In genomic region chr20:63864978-63865640, GRCh38 we compare ENCODE assay signal across 1 cellular context.
TF ChIP-seq lines count a peak whose summit lies in the region.

Gene TPD52L2, plus strand, starts transcription at chr20:63865270. Its CDS starts 96 bp downstream, at chr20:63865366.

TF ChIP-seq in GM12878, 131 proteins besides CTCF, POLR2A, EP300 and RAD21 (continued from another document and continues in another):
- TF ChIP-seq E4F1 (IDR thresholded peaks at IDR 0.05; ENCODE audit: borderline replicate concordance, partially characterized antibody), result peak; percentile 71
- 0 out of 4 replicates have a peak, but pooled peaks of 1 of the 2 experiments have one; percentile 62 for TF ChIP-seq SRF (IDR thresholded peaks at IDR 0.05; ENCODE audit: low read depth in 2 of 2, low read length in 2 of 2)
- no peak; the same call in 1 of the 2 replicates for TF ChIP-seq SMARCA5 (IDR thresholded peaks at IDR 0.05)
- TF ChIP-seq RELA (IDR thresholded peaks at IDR 0.05; ENCODE audit: borderline replicate concordance, partially characterized antibody), result no peak
- no peak for TF ChIP-seq JUNB (IDR thresholded peaks at IDR 0.05)
- TF ChIP-seq ZNF592 (IDR thresholded peaks at IDR 0.05), result no peak
- TF ChIP-seq IKZF1 (conservative IDR thresholded peaks at IDR 0.05), result peak; percentile 82
- TF ChIP-seq HCFC1 (IDR thresholded peaks at IDR 0.05; ENCODE audit: low read length), result peak; percentile 74
- no peak for TF ChIP-seq MLLT1 (IDR thresholded peaks at IDR 0.05)
- TF ChIP-seq PBX3 (IDR thresholded peaks at IDR 0.05; ENCODE audit: insufficient replicate concordance, low read depth, low read length), result peak; percentile 4
- TF ChIP-seq BRCA1 (IDR thresholded peaks at IDR 0.05; ENCODE audit: low read depth, low read length), result no peak; the same call in 1 of the 2 replicates
- peak; percentile 19; the same call in 1 of the 2 replicates for TF ChIP-seq RB1 (IDR thresholded peaks at IDR 0.05; ENCODE audit: borderline replicate concordance)
- peak; percentile 75; the same call in 1 of the 2 replicates for TF ChIP-seq IRF3 (IDR thresholded peaks at IDR 0.05)
- TF ChIP-seq CHD4 (IDR thresholded peaks at IDR 0.05), result no peak
- peak; percentile 83; the same call in 1 of the 2 replicates for TF ChIP-seq E2F4 (IDR thresholded peaks at IDR 0.05; ENCODE audit: low read depth, low read length)
- TF ChIP-seq ZBED1 (IDR thresholded peaks at IDR 0.05; ENCODE audit: borderline replicate concordance), result no peak
- TF ChIP-seq FOXK2 (IDR thresholded peaks at IDR 0.05), result peak; percentile 76
- 0 out of 3 replicates have a peak, but pooled peaks of 1 of the 2 experiments have one; percentile 36 for TF ChIP-seq EGR1 (IDR thresholded peaks at IDR 0.05; ENCODE audit: borderline replicate concordance in 1 of 2, low read depth in 2 of 2, low read length in 2 of 2)
- no peak for TF ChIP-seq ZBTB4 (CRISPR knock-in tag; IDR thresholded peaks at IDR 0.05)
- no peak for TF ChIP-seq ZNF622 (IDR thresholded peaks at IDR 0.05)
- no peak for TF ChIP-seq ETV6 (conservative IDR thresholded peaks at IDR 0.05 in 1 of 2, IDR thresholded peaks at IDR 0.05 in 1 of 2; ENCODE audit: borderline replicate concordance in 1 of 2, low read depth in 1 of 2)
- TF ChIP-seq MTA2 (IDR thresholded peaks at IDR 0.05; ENCODE audit: low read depth), result no peak
- TF ChIP-seq REST (IDR thresholded peaks at IDR 0.05; ENCODE audit: low read depth, low read length), result no peak
- TF ChIP-seq MYB (IDR thresholded peaks at IDR 0.05; ENCODE audit: borderline replicate concordance, low read depth, low read length), result no peak
- TF ChIP-seq RUNX3 (IDR thresholded peaks at IDR 0.05; ENCODE audit: low read length), result peak; percentile 34; the same call in 1 of the 2 replicates
- TF ChIP-seq SMAD1 (IDR thresholded peaks at IDR 0.05; ENCODE audit: low read depth, partially characterized antibody), result no peak
- TF ChIP-seq IRF5 (IDR thresholded peaks at IDR 0.05; ENCODE audit: borderline replicate concordance), result no peak
- TF ChIP-seq NR2C2 (IDR thresholded peaks at IDR 0.05; ENCODE audit: borderline replicate concordance, control insufficient read depth, insufficient read length, low read depth), result no peak
- TF ChIP-seq SREBF1 (IDR thresholded peaks at IDR 0.05; ENCODE audit: low read length), result no peak
- TF ChIP-seq ZSCAN29 (IDR thresholded peaks at IDR 0.05), result no peak
